Comparison of ENCODE assay signal across 9 cellular contexts in genomic region chr6:27893836-27894807, GRCh38. TPM values are rescaled to one million over a fixed set of nuclear protein-coding genes. Genes with fewer than 3 reads are reported as not detected.
A peak's percentile ranks its signal among the peaks of the same experiment; 100 is the strongest.
DNase-seq lines count a peak whose midpoint lies in the region; ATAC-seq and TF ChIP-seq lines count a peak whose summit lies in the region.
"Had no signal": no experiment of that assay in that cellular context is flagged by ENCODE, and none has a peak within 500 bp of the region (broad histone marks: within the 10 kb centered on the region; RNA-seq: fewer than 3 reads in every experiment).

No MANE protein-coding gene starts in this region.

- no peaks in the 10 kb centered on the region for H3K27me3 ChIP-seq in Peyer's patch

- no peak overlapping the region for H3K27ac Mint-ChIP-seq in natural killer cell treated with Interleukin-12 subunit alpha and Interleukin-12 subunit beta and Interleukin-15 and Interleukin-18, amount 100 ng/mL, for 72 hours
- H3K27ac Mint-ChIP-seq: dendritic cell treated with granulocyte-macrophage colony-stimulating factor and Interleukin-4, amounts not matched to agents 40 ng/mL and 50 ng/mL, for 4 days had no signal

- H3K36me3 Mint-ChIP-seq in natural killer cell treated with Interleukin-12 subunit alpha and Interleukin-12 subunit beta and Interleukin-15 and Interleukin-18, amount 100 ng/mL, for 72 hours, result no peaks in the 10 kb centered on the region

- no peak overlapping the region for H3K4me3 Mint-ChIP-seq in natural killer cell treated with Interleukin-12 subunit alpha and Interleukin-12 subunit beta and Interleukin-15 and Interleukin-18, amount 100 ng/mL, for 72 hours
- H3K4me3 Mint-ChIP-seq: dendritic cell treated with granulocyte-macrophage colony-stimulating factor and Interleukin-4, amounts not matched to agents 40 ng/mL and 50 ng/mL, for 4 days had no signal

- ATAC-seq in natural killer cell treated with Interleukin-12 subunit alpha and Interleukin-12 subunit beta and Interleukin-15 and Interleukin-18, amount 100 ng/mL, for 72 hours, result peak; percentile 3 to 21
- ATAC-seq in GM21390 (IDR thresholded peaks at IDR 0.05; ENCODE audit: unreplicated experiment), result no peak

- peak overlapping the region; percentile 46 to 71 (median 52) for H3K4me3 ChIP-seq in Peyer's patch

- H3K36me3 ChIP-seq in Peyer's patch, result no peaks in the 10 kb centered on the region

- no peaks in the 10 kb centered on the region for H3K9me3 Mint-ChIP-seq in natural killer cell treated with Interleukin-12 subunit alpha and Interleukin-12 subunit beta and Interleukin-15 and Interleukin-18, amount 100 ng/mL, for 72 hours
- H3K9me3 Mint-ChIP-seq: dendritic cell treated with granulocyte-macrophage colony-stimulating factor and Interleukin-4, amounts not matched to agents 40 ng/mL and 50 ng/mL, for 4 days had no signal

- peaks cover 34 to 36% of the 10 kb centered on the region in 2 donors for H3K4me1 Mint-ChIP-seq in natural killer cell treated with Interleukin-12 subunit alpha and Interleukin-12 subunit beta and Interleukin-15 and Interleukin-18, amount 100 ng/mL, for 72 hours (ENCODE audit: low read depth in 2 of 2)

- H3K4me1 ChIP-seq in Peyer's patch, result peaks cover 0 to 10% (median 2%) of the 10 kb centered on the region in 4 donors

- H3K9me3 ChIP-seq in Peyer's patch, result no peaks in the 10 kb centered on the region

- peak in 1 of 6 experiments; percentile 9 for TF ChIP-seq CTCF in Peyer's patch (IDR thresholded peaks at IDR 0.05)

- DNase-seq in DMS153 treated with DMSO at 0.1 percent for 48 hours (lab: John Stamatoyannopoulos, UW; ENCODE audit: unreplicated experiment) (peak; percentile 89), LHCN-M2 (ENCODE audit: low read depth) (peak; percentile 97), Peyer's patch (peak; percentile 78 to 94 (median 79)), fibroblast of the conjunctiva (ENCODE audit: low read depth) (peak; percentile 91), stromal cell of bone marrow (ENCODE audit: low read depth) (peak; percentile 95)
- peak; percentile 55 for DNase-seq in activated effector memory CD4-positive, alpha-beta T cell treated with Interleukin-2 at 50 U/mL for 16 hours
- peak; percentile 83 for DNase-seq in natural killer cell treated with Interleukin-12 subunit alpha and Interleukin-12 subunit beta and Interleukin-15 and Interleukin-18, amount 100 ng/mL, for 72 hours (ENCODE audit: low spot score)

- TF ChIP-seq POLR2A in Peyer's patch (IDR thresholded peaks at IDR 0.05), result no peak

- no peaks in the 10 kb centered on the region for H3K27me3 Mint-ChIP-seq in natural killer cell treated with Interleukin-12 subunit alpha and Interleukin-12 subunit beta and Interleukin-15 and Interleukin-18, amount 100 ng/mL, for 72 hours

- peak overlapping the region; percentile 83 to 95 (median 88) for H3K27ac ChIP-seq in Peyer's patch

RNA-seq across cellular contexts. Expression of gene OR2B2, which starts 18.1 kb away (rescaled TPM):
- total RNA-seq in LHCN-M2 (2014; rRNA removed) (not detected in 2 replicates), Peyer's patch (not detected)
- not detected for polyA plus RNA-seq in LHCN-M2 (2012)
- total RNA-seq in natural killer cell treated with Interleukin-12 subunit alpha and Interleukin-12 subunit beta and Interleukin-15 and Interleukin-18, amount 100 ng/mL, for 72 hours, result not detected
